In genomic region chr16:9184354-9184690, GRCh38 we compare ENCODE assay signal across 25 cellular contexts.
"Had no signal": no experiment of that assay in that cellular context is flagged by ENCODE, and none has a peak within 500 bp of the region (broad histone marks: within the 10 kb centered on the region; RNA-seq: fewer than 3 reads in every experiment).

No MANE protein-coding gene starts in this region.

- H3K27ac ChIP-seq: left ventricle myocardium inferior, ovary, right atrium auricular region, skin epidermis, stomach, thoracic aorta, tibial artery, upper lobe of right lung had no signal

- ATAC-seq: mucosa of descending colon; naive thymus-derived CD4-positive, alpha-beta T cell; natural killer cell treated with Interleukin-12 subunit alpha and Interleukin-12 subunit beta and Interleukin-15 and Interleukin-18, amount 100 ng/mL, for 72 hours; sciatic nerve; stimulated activated naive B cell treated with anti-CD40 and anti-IgM and Interleukin-4, amounts not matched to agents 10 μg/mL and 1 μg/mL and 100 μg/mL, for 72 hours; stimulated activated naive CD8-positive, alpha-beta T cell treated with anti-CD3 and anti-CD28 coated beads, Interleukin-15, Interleukin-2, amounts not matched to agents 100 U/mL and 50 U/mL, for 24 hours; upper lobe of right lung had no signal

- H3K4me1 ChIP-seq: left ventricle myocardium inferior, right atrium auricular region, stomach, tibial artery, upper lobe of right lung had no signal

- DNase-seq: hypothalamus; islet precursor cell; left ventricle myocardium inferior; midbrain; mucosa of descending colon; naive thymus-derived CD4-positive, alpha-beta T cell; ovary; stimulated activated CD4-positive, alpha-beta T cell treated with anti-CD3 and anti-CD28 coated beads, Interleukin-12 subunit alpha, Interleukin-12 subunit beta, amount 100 ng/mL, for 4 hours; stimulated activated CD4-positive, alpha-beta T cell treated with anti-CD3 and anti-CD28 coated beads, Interleukin-15, amount 100 ng/mL, for 24 hours; stimulated activated CD4-positive, alpha-beta T cell treated with anti-CD3 and anti-CD28 coated beads, Interleukin-2, amount 100 ng/mL, for 24 hours; stimulated activated CD4-positive, alpha-beta T cell treated with anti-CD3 and anti-CD28 coated beads, Interleukin-4, amount 100 ng/mL, for 1 hour; stimulated activated naive B cell treated with anti-CD40 and anti-IgM and Interleukin-4, amounts not matched to agents 10 μg/mL and 1 μg/mL and 100 μg/mL, for 72 hours; stimulated activated naive CD8-positive, alpha-beta T cell treated with anti-CD3 and anti-CD28 coated beads, Interleukin-15, Interleukin-2, amounts not matched to agents 100 U/mL and 50 U/mL, for 24 hours; stomach; tibial artery; trophoblast cell; upper lobe of right lung had no signal

- H3K9me3 Mint-ChIP-seq: natural killer cell treated with Interleukin-12 subunit alpha and Interleukin-12 subunit beta and Interleukin-15 and Interleukin-18, amount 100 ng/mL, for 72 hours had no signal

- H3K36me3 ChIP-seq: left ventricle myocardium inferior, ovary, right atrium auricular region, stomach, thoracic aorta, tibial artery, upper lobe of right lung had no signal

- H3K9me3 ChIP-seq: left ventricle myocardium inferior, mucosa of descending colon, ovary, right atrium auricular region, stomach, thoracic aorta, tibial artery, upper lobe of right lung had no signal

- FAIRE-seq: urothelium cell line had no signal

- H3K4me1 Mint-ChIP-seq: memory B cell; naive thymus-derived CD4-positive, alpha-beta T cell; stimulated activated naive B cell treated with anti-CD40 and anti-IgM and Interleukin-4, amounts not matched to agents 10 μg/mL and 1 μg/mL and 100 μg/mL, for 72 hours had no signal

- H3K27ac Mint-ChIP-seq: memory B cell; naive thymus-derived CD4-positive, alpha-beta T cell; natural killer cell treated with Interleukin-12 subunit alpha and Interleukin-12 subunit beta and Interleukin-15 and Interleukin-18, amount 100 ng/mL, for 72 hours; progenitor cell of endocrine pancreas; stimulated activated naive B cell treated with anti-CD40 and anti-IgM and Interleukin-4, amounts not matched to agents 10 μg/mL and 1 μg/mL and 100 μg/mL, for 72 hours had no signal

- H3K27me3 ChIP-seq: ovary, right atrium auricular region, stomach, tibial artery, upper lobe of right lung had no signal

- H3K4me3 Mint-ChIP-seq: memory B cell; naive thymus-derived CD4-positive, alpha-beta T cell; natural killer cell treated with Interleukin-12 subunit alpha and Interleukin-12 subunit beta and Interleukin-15 and Interleukin-18, amount 100 ng/mL, for 72 hours; stimulated activated naive B cell treated with anti-CD40 and anti-IgM and Interleukin-4, amounts not matched to agents 10 μg/mL and 1 μg/mL and 100 μg/mL, for 72 hours had no signal

- H3K4me3 ChIP-seq: left ventricle myocardium inferior, mucosa of descending colon, ovary, right atrium auricular region, skin epidermis, stomach, thoracic aorta, tibial artery, upper lobe of right lung had no signal

- H3K36me3 Mint-ChIP-seq: memory B cell; naive thymus-derived CD4-positive, alpha-beta T cell; natural killer cell treated with Interleukin-12 subunit alpha and Interleukin-12 subunit beta and Interleukin-15 and Interleukin-18, amount 100 ng/mL, for 72 hours; stimulated activated naive B cell treated with anti-CD40 and anti-IgM and Interleukin-4, amounts not matched to agents 10 μg/mL and 1 μg/mL and 100 μg/mL, for 72 hours had no signal
